Comparison of ENCODE assay signal across 25 cellular contexts in genomic region chr3:5431811-5432378, GRCh38.
DNase-seq lines count a peak whose midpoint lies in the region; ATAC-seq and TF ChIP-seq lines count a peak whose summit lies in the region.
"Had no signal": no experiment of that assay in that cellular context is flagged by ENCODE, and none has a peak within 500 bp of the region (broad histone marks: within the 10 kb centered on the region; RNA-seq: fewer than 3 reads in every experiment).

No MANE protein-coding gene starts in this region.

- no peak for TF ChIP-seq CTCF in left lung (IDR thresholded peaks at IDR 0.05)

- no peaks in the 10 kb centered on the region for H3K4me1 ChIP-seq in left lung
- H3K4me1 ChIP-seq: tibial nerve had no signal

- no peaks in the 10 kb centered on the region for H3K27me3 Mint-ChIP-seq in stimulated activated naive CD8-positive, alpha-beta T cell treated with anti-CD3 and anti-CD28 coated beads, Interleukin-15, amount 100 ng/mL, for 72 hours

- no peaks in the 10 kb centered on the region for H3K9me3 ChIP-seq in left lung
- H3K9me3 ChIP-seq: tibial nerve had no signal

- no peaks in the 10 kb centered on the region for H3K36me3 ChIP-seq in left lung
- H3K36me3 ChIP-seq: tibial nerve had no signal

- peak; percentile 65 for ATAC-seq in stimulated activated naive CD8-positive, alpha-beta T cell treated with anti-CD3 and anti-CD28 coated beads, Interleukin-15, Interleukin-2, amounts not matched to agents 100 U/mL and 50 U/mL, for 24 hours
- no peak for ATAC-seq in stimulated activated naive CD8-positive, alpha-beta T cell treated with anti-CD3 and anti-CD28 coated beads, Interleukin-15, amount 100 ng/mL, for 72 hours
- ATAC-seq in left lung (peak; percentile 43), GM18858 (IDR thresholded peaks at IDR 0.05; ENCODE audit: unreplicated experiment) (no peak), HG02763 (IDR thresholded peaks at IDR 0.05; ENCODE audit: unreplicated experiment) (no peak)
- ATAC-seq: activated CD4-positive, CD25-positive, alpha-beta regulatory T cell treated with anti-CD3 and anti-CD28 coated beads, Interleukin-2, amount 50 U/mL, for 24 hours; left colon had no signal

- peaks cover 10% of the 10 kb centered on the region for H3K4me1 Mint-ChIP-seq in stimulated activated naive CD8-positive, alpha-beta T cell treated with anti-CD3 and anti-CD28 coated beads, Interleukin-15, amount 100 ng/mL, for 72 hours

- no peak overlapping the region for H3K27ac ChIP-seq in left lung
- H3K27ac ChIP-seq: SK-N-MC, tibial nerve had no signal

- no peaks in the 10 kb centered on the region for H3K27me3 ChIP-seq in left lung
- H3K27me3 ChIP-seq: tibial nerve had no signal

- no peaks in the 10 kb centered on the region for H3K9me3 Mint-ChIP-seq in stimulated activated naive CD8-positive, alpha-beta T cell treated with anti-CD3 and anti-CD28 coated beads, Interleukin-15, amount 100 ng/mL, for 72 hours
- H3K9me3 Mint-ChIP-seq: activated T-cell treated with anti-CD3 and anti-CD28 coated beads, Interleukin-2, amount 50 U/mL, for 24 hours; T-helper 2 cell treated with Interferon-gamma antibody and Interleukin-4, amounts not matched to agents 5 μg/mL and 100 μg/mL, for 36 hours had no signal

- no peak for DNase-seq in stimulated activated naive CD8-positive, alpha-beta T cell treated with anti-CD3 and anti-CD28 coated beads, Interleukin-15, Interleukin-2, amounts not matched to agents 100 U/mL and 50 U/mL, for 24 hours
- DNase-seq in stimulated activated naive CD8-positive, alpha-beta T cell treated with anti-CD3 and anti-CD28 coated beads, Interleukin-15, amount 100 ng/mL, for 72 hours: no peak
- peak; percentile 51 for DNase-seq in UCSD-AML1 (lab: John Stamatoyannopoulos, UW; ENCODE audit: unreplicated experiment)
- no peak for DNase-seq in left lung
- DNase-seq in activated naive CD4-positive, alpha-beta T cell treated with Interleukin-2 at 50 U/mL for 16 hours: no peak
- DNase-seq in C1 segment of cervical spinal cord (lab: John Stamatoyannopoulos, UW): no peak
- DNase-seq: 8988T; activated naive CD4-positive, alpha-beta T cell treated with anti-CD3 and anti-CD28 coated beads, Interleukin-2, amount 50 U/mL, for 16 hours; activated T-cell treated with anti-CD3 and anti-CD28 coated beads, Interleukin-2, amount 50 U/mL, for 24 hours; cerebellar nuclear complex; COR-L47; DND-41; left colon; MM.1S; NCI-H1930; NCI-H226; posterior cingulate gyrus; stimulated activated CD4-positive, alpha-beta T cell treated with anti-CD3 and anti-CD28 coated beads, Interleukin-2, amount 100 ng/mL, for 24 hours; stimulated activated naive CD4-positive, alpha-beta T cell treated with Interleukin-2 at 50 U/mL for 16 hours had no signal

- intact Hi-C loops in left lung (cut with DNase I): no loop called here

- no peak overlapping the region for H3K4me3 Mint-ChIP-seq in stimulated activated naive CD8-positive, alpha-beta T cell treated with anti-CD3 and anti-CD28 coated beads, Interleukin-15, amount 100 ng/mL, for 72 hours
- H3K4me3 Mint-ChIP-seq: activated T-cell treated with anti-CD3 and anti-CD28 coated beads, Interleukin-2, amount 50 U/mL, for 24 hours; T-helper 2 cell treated with Interferon-gamma antibody and Interleukin-4, amounts not matched to agents 5 μg/mL and 100 μg/mL, for 36 hours had no signal

- H3K27ac Mint-ChIP-seq in stimulated activated naive CD8-positive, alpha-beta T cell treated with anti-CD3 and anti-CD28 coated beads, Interleukin-15, amount 100 ng/mL, for 72 hours: no peak overlapping the region
- H3K27ac Mint-ChIP-seq: activated T-cell treated with anti-CD3 and anti-CD28 coated beads, Interleukin-2, amount 50 U/mL, for 24 hours; T-helper 2 cell treated with Interferon-gamma antibody and Interleukin-4, amounts not matched to agents 5 μg/mL and 100 μg/mL, for 36 hours had no signal

- no peak overlapping the region for H3K4me3 ChIP-seq in left lung
- H3K4me3 ChIP-seq: SK-N-MC, tibial nerve had no signal

Comparison
In these comparisons a context has a peak if more than half of its experiments do, and no peak if none do; other contexts are left out.
1. ATAC-seq: peak in stimulated activated naive CD8-positive, alpha-beta T cell treated with anti-CD3 and anti-CD28 coated beads, Interleukin-15, Interleukin-2, amounts not matched to agents 100 U/mL and 50 U/mL, for 24 hours (single experiment) and left lung (single experiment); none in stimulated activated naive CD8-positive, alpha-beta T cell treated with anti-CD3 and anti-CD28 coated beads, Interleukin-15, amount 100 ng/mL, for 72 hours (single experiment), GM18858 (single experiment) and HG02763 (single experiment).